In the genomic region with DNA sequence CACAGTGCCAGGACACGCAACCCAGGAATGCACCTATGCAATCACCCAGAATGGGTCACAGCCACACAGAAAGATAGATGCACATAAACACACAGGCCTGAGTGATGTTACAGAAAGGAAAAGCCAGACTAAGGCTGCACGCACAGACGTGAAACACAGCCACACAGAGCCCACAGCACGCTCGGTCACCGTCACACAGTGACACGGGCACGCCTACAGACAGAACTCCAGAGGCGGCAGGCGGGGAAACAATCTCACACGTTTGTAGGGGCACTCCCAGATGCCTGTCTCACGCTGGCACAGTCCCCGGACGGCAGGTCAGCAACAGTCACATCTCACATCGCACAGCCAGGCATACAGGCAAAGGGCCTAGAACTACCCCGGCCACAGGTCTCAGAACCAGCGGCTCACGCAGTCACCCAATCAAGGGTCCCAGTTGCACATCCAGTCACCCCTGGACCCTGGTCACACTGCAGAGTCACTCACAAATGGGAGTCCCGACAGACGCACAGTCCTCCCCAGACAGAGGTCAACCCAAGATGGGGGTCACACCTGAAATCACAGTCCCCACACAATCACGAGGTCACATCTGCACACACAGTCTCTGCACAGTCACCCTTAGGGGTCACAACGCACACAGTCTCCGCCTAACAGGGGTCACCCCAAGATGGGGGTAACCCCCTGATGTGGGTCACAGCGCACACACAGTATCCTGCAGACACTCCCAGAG, we compare ENCODE assay signal across 8 cellular contexts. TPM values are rescaled to one million over a fixed set of nuclear protein-coding genes. Genes with fewer than 3 reads are reported as not detected.
DNase-seq lines count a peak whose midpoint lies in the region; ATAC-seq and TF ChIP-seq lines count a peak whose summit lies in the region.

No MANE protein-coding gene starts in this region.

- H3K27me3 Mint-ChIP-seq in CD8-positive, alpha-beta T cell (ENCODE audit: low read depth): no peaks in the 10 kb centered on the region
- peaks cover 4% of the 10 kb centered on the region for H3K27me3 Mint-ChIP-seq in IgD-negative memory B cell

- H2BK15ac ChIP-seq in mesendoderm (replicated peaks; ENCODE audit: low read depth): no peak overlapping the region

- peak; percentile 70 for ATAC-seq in CD8-positive, alpha-beta T cell
- ATAC-seq in GM21526 (IDR thresholded peaks at IDR 0.05; ENCODE audit: low FRiP score, unreplicated experiment): peak; percentile 29

- no peak overlapping the region for H4K5ac ChIP-seq in mesendoderm (ENCODE audit: low read length)

- H3K4me1 ChIP-seq in CD8-positive, alpha-beta T cell (ENCODE audit: insufficient read depth, low read length): peaks cover 27% of the 10 kb centered on the region
- H3K4me1 ChIP-seq in mesendoderm (ENCODE audit: control insufficient read depth, low read depth, low read length): peaks cover 5% of the 10 kb centered on the region

- peak overlapping the region; percentile 76 for H3K4ac ChIP-seq in mesendoderm (ENCODE audit: low read depth, low read length)

- peak overlapping the region; percentile 98 for H3K4me3 Mint-ChIP-seq in CD8-positive, alpha-beta T cell
- peak overlapping the region; percentile 88 to 99 (median 96) for H3K4me3 Mint-ChIP-seq in IgD-negative memory B cell

- intact Hi-C loops in CD8-positive, alpha-beta T cell (cut with DNase I, micrococcal nuclease): loop anchor here (1.0 to 10.0 kb wide), 21 partner anchors 18 to 1764 kb away; partner anchors contain the start of genes ALKBH2 (in 2 of the 2), FICD (in 2 of the 2), PRDM4 (in 2 of the 2) and USP30 (in 2 of the 2)

- no peaks in the 10 kb centered on the region for H3K9me3 Mint-ChIP-seq in CD8-positive, alpha-beta T cell
- H3K9me3 Mint-ChIP-seq in IgD-negative memory B cell: no peaks in the 10 kb centered on the region

- H3K9ac ChIP-seq in mesendoderm (ENCODE audit: low read length): peak overlapping the region; percentile 96

- DNase-seq in CD8-positive, alpha-beta T cell: peak; percentile 27 to 88 (median 59)
- peak; percentile 66 for DNase-seq in activated CD4-positive, alpha-beta T cell treated with anti-CD3 and anti-CD28 coated beads, Interleukin-2, amount 50 U/mL, for 1 hour
- DNase-seq in dermis blood vessel endothelial cell (peak; percentile 57), mesendoderm (peak; percentile 58), NCI-H2029 (lab: John Stamatoyannopoulos, UW) (no peak)
- DNase-seq in stimulated activated CD8-positive, alpha-beta memory T cell treated with anti-CD3 and anti-CD28 coated beads, Interleukin-15, amount 100 ng/mL, for 48 hours (ENCODE audit: low read depth in 2 of 2): peak; percentile 42 to 65

- peak overlapping the region; percentile 29 for H2BK120ac ChIP-seq in mesendoderm (ENCODE audit: low read depth, low read length)

- H3K79me2 ChIP-seq in mesendoderm (ENCODE audit: control insufficient read depth, insufficient read depth, low read length): peaks cover 15% of the 10 kb centered on the region

- no peaks in the 10 kb centered on the region for H3K27me3 ChIP-seq in CD8-positive, alpha-beta T cell (ENCODE audit: insufficient read depth, low read length)
- H3K27me3 ChIP-seq in mesendoderm (ENCODE audit: insufficient read depth, low read length, poor library complexity): no peaks in the 10 kb centered on the region

- H4K8ac ChIP-seq in mesendoderm (ENCODE audit: low read depth, low read length): no peak overlapping the region

- no peak overlapping the region for H2AK5ac ChIP-seq in mesendoderm (ENCODE audit: low read length)

- POLR2A ChIA-PET in CD8-positive, alpha-beta T cell (lab: Charles Lee): interaction anchor here (0.8 to 1.6 kb wide), 7 partner anchors 8 to 307 kb away, joined by 3 to 8 read pairs (median 7); partner anchors contain the start of genes ISCU and SELPLG

- CTCF ChIA-PET in CD8-positive, alpha-beta T cell (lab: Charles Lee): no interaction called here

- no peak for TF ChIP-seq CTCF in CD8-positive, alpha-beta T cell (IDR thresholded peaks at IDR 0.05)

- H3K9me3 ChIP-seq in CD8-positive, alpha-beta T cell (ENCODE audit: low read length): no peaks in the 10 kb centered on the region

- WGBS in mesendoderm (ENCODE audit: extremely low coverage, insufficient coverage, low lambda C conversion rate): no CpG with 5 or more reads among the region's 24 CpGs

- H3K36me3 Mint-ChIP-seq in CD8-positive, alpha-beta T cell: peaks cover 24% of the 10 kb centered on the region
- peaks cover under 1% of the 10 kb centered on the region for H3K36me3 Mint-ChIP-seq in IgD-negative memory B cell

- H3K4me1 Mint-ChIP-seq in CD8-positive, alpha-beta T cell (ENCODE audit: low read depth): peaks cover 46% of the 10 kb centered on the region
- H3K4me1 Mint-ChIP-seq in IgD-negative memory B cell: peaks cover 41 to 55% (median 44%) of the 10 kb centered on the region in 3 donors

- no peak overlapping the region for H2BK5ac ChIP-seq in mesendoderm (ENCODE audit: low read length)

- H3K27ac ChIP-seq in CD8-positive, alpha-beta T cell (ENCODE audit: low read depth, low read length): peak overlapping the region; percentile 54
- H3K27ac ChIP-seq in mesendoderm (ENCODE audit: low read depth, low read length): peak overlapping the region; percentile 63

- peak overlapping the region; percentile 98 for H3K56ac ChIP-seq in mesendoderm (ENCODE audit: low read length)

- peaks cover 18% of the 10 kb centered on the region for H3K79me1 ChIP-seq in mesendoderm (ENCODE audit: low read length)

- H3K23ac ChIP-seq in mesendoderm (ENCODE audit: low read length): peak overlapping the region; percentile 32

- H3K18ac ChIP-seq in mesendoderm (ENCODE audit: low read length): peak overlapping the region; percentile 96

- peak overlapping the region; percentile 50 for H3K4me2 ChIP-seq in mesendoderm (ENCODE audit: low read length)

- H3K27ac Mint-ChIP-seq in CD8-positive, alpha-beta T cell: peak overlapping the region; percentile 97
- peak overlapping the region; percentile 94 to 97 (median 97) for H3K27ac Mint-ChIP-seq in IgD-negative memory B cell

- no peaks in the 10 kb centered on the region for H3K36me3 ChIP-seq in CD8-positive, alpha-beta T cell (ENCODE audit: insufficient read depth, low read length)
- no peaks in the 10 kb centered on the region for H3K36me3 ChIP-seq in mesendoderm (ENCODE audit: control insufficient read depth, insufficient read depth, low read length)

- H3K4me3 ChIP-seq in CD8-positive, alpha-beta T cell (ENCODE audit: low read depth, low read length): peak overlapping the region; percentile 58
- H3K4me3 ChIP-seq in mesendoderm (ENCODE audit: low read length): peak overlapping the region; percentile 85

RNA-seq across cellular contexts. Expression of gene SSH1, which starts 0.8 kb away (rescaled TPM):
- 10 to 100 TPM; 26.2 to 32.4 TPM for total RNA-seq in CD8-positive, alpha-beta T cell
- polyA plus RNA-seq in IgD-negative memory B cell: 10.3 TPM
- total RNA-seq in dermis blood vessel endothelial cell: 19.7 and 37.7 TPM in 2 replicates
- polyA plus RNA-seq in mesendoderm (2013, experiment 1 of 2): 7.0 TPM
- 7.5 TPM for polyA plus RNA-seq in mesendoderm (2013, experiment 2 of 2)

RNA-seq across cellular contexts. Expression of gene DAO, which starts 23.3 kb away (rescaled TPM):
- total RNA-seq in CD8-positive, alpha-beta T cell: not detected
- not detected for polyA plus RNA-seq in IgD-negative memory B cell
- total RNA-seq in dermis blood vessel endothelial cell: under 0.01 TPM in 1 of 2 replicates, not detected in the other
- not detected for polyA plus RNA-seq in mesendoderm (2013, experiment 1 of 2)
- not detected for polyA plus RNA-seq in mesendoderm (2013, experiment 2 of 2)
